21 cellular contexts compared by ENCODE assay signal in the genomic region with DNA sequence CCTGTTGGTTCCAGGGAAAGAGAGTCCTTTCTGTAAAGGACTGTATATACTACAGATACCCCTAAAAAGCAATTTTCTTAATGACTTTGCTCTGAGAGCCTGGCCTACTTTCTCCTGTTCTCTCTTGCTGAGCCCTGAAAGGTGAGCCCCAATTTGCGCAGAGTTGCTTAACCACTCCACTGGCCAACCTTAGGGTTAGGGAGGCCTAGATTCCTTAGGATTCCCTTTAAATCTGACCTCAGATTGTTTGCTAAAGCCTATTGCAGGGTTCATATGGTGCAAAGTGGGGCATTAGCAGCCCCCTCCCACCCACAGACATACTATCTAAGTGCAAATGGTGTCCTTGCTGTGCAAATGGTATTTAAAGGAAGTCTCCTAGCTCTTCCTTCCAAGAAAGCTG.
"Had no signal": no experiment of that assay in that cellular context is flagged by ENCODE, and none has a peak within 500 bp of the region (broad histone marks: within the 10 kb centered on the region; RNA-seq: fewer than 3 reads in every experiment).

No MANE protein-coding gene starts in this region.

- H3K9ac ChIP-seq: KMS-11 had no signal

- H3K27ac ChIP-seq: KMS-11, SJSA1, SK-N-MC had no signal

- DNase-seq: Kasumi-1, MM.1S, NCI-H1092 treated with DMSO at 0.1 percent for 48 hours, NCI-H1417, NCI-H1436 treated with DMSO at 0.1 percent for 48 hours, NCI-H1694, NCI-H187 treated with DMSO at 0.1 percent for 48 hours, NCI-H2029 treated with DMSO at 0.1 percent for 48 hours, NCI-H2107, NCI-H2227 treated with DMSO at 0.1 percent for 48 hours, NCI-H524, NCI-H526 treated with DMSO at 0.1 percent for 48 hours, NCI-H774, Right ventricle myocardium superior, RPMI8226, SIG-M5 had no signal

- H3K4me2 ChIP-seq: KMS-11 had no signal

- H3K9me3 ChIP-seq: SJSA1 had no signal

- H3K36me3 ChIP-seq: SJSA1 had no signal

- H3K4me3 ChIP-seq: K562, SJSA1, SK-N-MC had no signal

- ATAC-seq: K562 had no signal

- H3K36me3 Mint-ChIP-seq: IgD-negative memory B cell had no signal

- H3K27me3 Mint-ChIP-seq: IgD-negative memory B cell had no signal

- H3K9me3 Mint-ChIP-seq: IgD-negative memory B cell had no signal

- H3K4me1 ChIP-seq: SJSA1 had no signal

- H3K4me3 Mint-ChIP-seq: IgD-negative memory B cell had no signal

- H3K27ac Mint-ChIP-seq: IgD-negative memory B cell had no signal
